ENCODE assay signal across 8 cellular contexts in the genomic region with DNA sequence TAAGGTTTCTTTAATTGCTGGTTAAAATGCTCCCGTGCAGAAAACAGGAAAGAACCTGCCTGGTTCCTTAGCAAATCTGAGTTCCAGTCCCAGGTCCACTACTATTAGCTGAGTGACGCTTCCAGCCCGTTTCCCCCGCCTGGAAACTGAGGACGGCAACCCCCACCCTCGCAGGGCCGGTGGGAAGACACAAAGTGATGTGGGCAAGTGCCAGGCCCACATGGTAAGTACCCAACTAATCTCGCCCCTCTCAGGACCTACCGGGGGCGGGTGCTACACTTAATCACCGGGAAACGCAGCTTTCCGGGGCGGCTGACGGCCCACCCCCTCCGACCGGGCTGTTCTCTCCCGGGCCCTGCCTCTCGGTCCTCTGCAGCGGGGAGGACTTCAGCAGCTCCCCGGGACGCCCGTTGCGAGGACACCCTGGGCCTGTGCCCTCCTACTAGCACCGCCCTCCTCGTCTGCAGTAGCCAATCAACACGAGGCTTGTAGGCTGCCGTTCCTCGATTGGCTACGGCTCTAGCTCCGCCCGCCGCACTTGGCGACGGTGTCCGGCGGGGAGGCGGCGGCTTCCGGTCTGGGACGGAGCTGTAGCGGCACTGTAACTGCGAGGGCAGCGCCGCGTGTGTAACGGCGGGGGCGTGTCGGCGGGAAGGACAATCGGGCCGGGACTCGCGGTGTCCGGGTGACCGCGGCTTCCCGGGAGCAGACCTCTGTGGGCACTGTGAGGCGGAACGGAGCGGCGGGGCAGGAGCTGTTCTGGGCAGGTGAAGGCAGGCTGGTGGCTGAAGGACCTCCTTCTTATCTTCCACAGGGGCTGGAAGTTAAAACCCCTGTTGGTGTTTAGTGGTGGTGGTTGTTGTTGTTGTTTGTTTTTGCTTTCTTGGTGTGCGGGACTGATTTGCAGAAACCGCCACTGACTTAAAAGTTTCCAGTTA.
DNase-seq lines count a peak whose midpoint lies in the region; ATAC-seq and TF ChIP-seq lines count a peak whose summit lies in the region.

TSS of gene ZBTB9 (plus strand) at position 568 of the 938 bp plus-strand sequence. CDS start 525 bp downstream, outside the sequence.

- H3K9ac ChIP-seq in OCI-LY1 (ENCODE audit: low read length) = peak within 1 kb of the TSS; percentile 74

- no peaks in the 10 kb centered on the region for H3K27me3 ChIP-seq in OCI-LY1 (ENCODE audit: insufficient read depth, low read length)

- no peak within 1 kb of the TSS for H3K27ac ChIP-seq in OCI-LY1 (ENCODE audit: low read depth, low read length, poor library complexity, severe bottlenecking)

- no peaks in the 10 kb centered on the region for H3F3A ChIP-seq in OCI-LY1 (ENCODE audit: insufficient read depth, low read length)

- H3K4me3 ChIP-seq in OCI-LY1 (ENCODE audit: low read depth, low read length, poor library complexity, severe bottlenecking) = peak within 1 kb of the TSS; percentile 78

- H3K4me1 ChIP-seq in OCI-LY1 (ENCODE audit: insufficient read depth, low read length, severe bottlenecking) = peaks cover 19% of the 10 kb centered on the region

- H3K36me3 ChIP-seq in OCI-LY1 (ENCODE audit: insufficient read depth, low read length) = peaks cover 12% of the 10 kb centered on the region; the same call in 1 of the 2 replicates

- H2AFZ ChIP-seq in OCI-LY1 (ENCODE audit: low read length) = no peak within 1 kb of the TSS

- H4K20me1 ChIP-seq in OCI-LY1 (ENCODE audit: insufficient read depth, low read length) = no peaks in the 10 kb centered on the region

- H3K9me2 ChIP-seq in OCI-LY1 (ENCODE audit: low read depth, low read length) = no peaks in the 10 kb centered on the region

- peak within 1 kb of the TSS; percentile 66 for H3K4me2 ChIP-seq in OCI-LY1 (ENCODE audit: low read length)

- no peaks in the 10 kb centered on the region for H3K9me3 ChIP-seq in OCI-LY1 (ENCODE audit: low read length)

- H3K79me2 ChIP-seq in OCI-LY1 (ENCODE audit: insufficient read depth, low read length) = no peaks in the 10 kb centered on the region

- peak; percentile 91 for ATAC-seq in GM21526 (IDR thresholded peaks at IDR 0.05; ENCODE audit: low FRiP score, unreplicated experiment)

- TF ChIP-seq CTCF in OCI-LY1 (IDR thresholded peaks at IDR 0.05; ENCODE audit: low read length) = no peak

- DNase-seq in DMS 273 (lab: John Stamatoyannopoulos, UW; ENCODE audit: unreplicated experiment) (peak; percentile 99), HuH-7 (ENCODE audit: low spot score) (peak; percentile 99), epidermal melanocyte (ENCODE audit: insufficient read length, low spot score) (peak; percentile 100), middle frontal gyrus (ENCODE audit: extremely low spot score, low spot score) (peak; percentile 94)
- peak; percentile 95 for DNase-seq in activated CD8-positive, alpha-beta memory T cell treated with anti-CD3 and anti-CD28 coated beads, Interleukin-2, amount 50 U/mL, for 48 hours
- DNase-seq in stimulated activated CD8-positive, alpha-beta memory T cell treated with anti-CD3 and anti-CD28 coated beads, Interleukin-2, amount 100 ng/mL, for 1 hour (ENCODE audit: low read depth in 2 of 2) = peak; percentile 85 to 89
